ENCODE assay signal across 23 cellular contexts in genomic region chrY:15751001-15751400, GRCh38.
"Had no signal": no experiment of that assay in that cellular context is flagged by ENCODE, and none has a peak within 500 bp of the region (broad histone marks: within the 10 kb centered on the region; RNA-seq: fewer than 3 reads in every experiment).

No MANE protein-coding gene starts in this region.

- H3K9me3 ChIP-seq: adrenal gland, body of pancreas had no signal

- H3K4me3 Mint-ChIP-seq: activated CD8-positive, alpha-beta T cell treated with anti-CD3 and anti-CD28 coated beads for 36 hours; activated naive CD4-positive, alpha-beta T cell treated with anti-CD3 and anti-CD28 coated beads, Interleukin-2, amount 10 ng/mL, durations not matched to agents 7 days and 5 days; activated naive CD8-positive, alpha-beta T cell treated with anti-CD3 and anti-CD28 coated beads, Interleukin-2, amount 10 ng/mL, durations not matched to agents 7 days and 5 days; activated T-cell treated with anti-CD3 and anti-CD28 coated beads, Interleukin-2, amount 50 U/mL, for 72 hours; central memory CD8-positive, alpha-beta T cell; T-helper 1 cell treated with Interleukin-12 subunit alpha and Interleukin-12 subunit beta and Interleukin-4 antibody, amounts not matched to agents 30 μg/mL and 1 μg/mL, for 36 hours had no signal

- H3K36me3 Mint-ChIP-seq: activated naive CD4-positive, alpha-beta T cell treated with anti-CD3 and anti-CD28 coated beads, Interleukin-2, amount 10 ng/mL, durations not matched to agents 7 days and 5 days; activated naive CD8-positive, alpha-beta T cell treated with anti-CD3 and anti-CD28 coated beads, Interleukin-2, amount 10 ng/mL, durations not matched to agents 7 days and 5 days had no signal

- H3K4me1 Mint-ChIP-seq: activated naive CD4-positive, alpha-beta T cell treated with anti-CD3 and anti-CD28 coated beads, Interleukin-2, amount 10 ng/mL, durations not matched to agents 7 days and 5 days; activated naive CD8-positive, alpha-beta T cell treated with anti-CD3 and anti-CD28 coated beads, Interleukin-2, amount 10 ng/mL, durations not matched to agents 7 days and 5 days; central memory CD8-positive, alpha-beta T cell had no signal

- H3K9me3 Mint-ChIP-seq: activated naive CD4-positive, alpha-beta T cell treated with anti-CD3 and anti-CD28 coated beads, Interleukin-2, amount 10 ng/mL, durations not matched to agents 7 days and 5 days; activated naive CD8-positive, alpha-beta T cell treated with anti-CD3 and anti-CD28 coated beads, Interleukin-2, amount 10 ng/mL, durations not matched to agents 7 days and 5 days had no signal

- H3K27me3 ChIP-seq: adrenal gland, body of pancreas had no signal

- ATAC-seq: activated CD4-positive, CD25-positive, alpha-beta regulatory T cell treated with anti-CD3 and anti-CD28 coated beads, Interleukin-2, amount 50 U/mL, for 24 hours; activated CD8-positive, alpha-beta T cell treated with anti-CD3 and anti-CD28 coated beads for 36 hours; activated T-cell treated with anti-CD3 and anti-CD28 coated beads, Interleukin-2, amount 50 U/mL, for 72 hours; body of pancreas; PC-3 had no signal

- H3K4me3 ChIP-seq: adrenal gland, body of pancreas had no signal

- H3K27me3 Mint-ChIP-seq: activated CD8-positive, alpha-beta T cell treated with anti-CD3 and anti-CD28 coated beads for 36 hours; activated naive CD4-positive, alpha-beta T cell treated with anti-CD3 and anti-CD28 coated beads, Interleukin-2, amount 10 ng/mL, durations not matched to agents 7 days and 5 days; activated naive CD8-positive, alpha-beta T cell treated with anti-CD3 and anti-CD28 coated beads, Interleukin-2, amount 10 ng/mL, durations not matched to agents 7 days and 5 days; central memory CD8-positive, alpha-beta T cell had no signal

- DNase-seq: activated CD4-positive, alpha-beta T cell treated with anti-CD3 and anti-CD28 coated beads for 4 hours; activated CD8-positive, alpha-beta memory T cell treated with anti-CD3 and anti-CD28 coated beads, Interleukin-2, amount 50 U/mL, for 4 hours; activated CD8-positive, alpha-beta T cell treated with anti-CD3 and anti-CD28 coated beads for 36 hours; activated gamma-delta T cell treated with Interleukin-2 at 50 U/mL for 16 hours; activated naive CD4-positive, alpha-beta T cell treated with anti-CD3 and anti-CD28 coated beads, Interleukin-2, amount 10 ng/mL, durations not matched to agents 7 days and 5 days; activated naive CD8-positive, alpha-beta T cell treated with anti-CD3 and anti-CD28 coated beads, Interleukin-2, amount 10 ng/mL, durations not matched to agents 7 days and 5 days; activated T-cell treated with anti-CD3 and anti-CD28 coated beads, Interleukin-2, amount 50 U/mL, for 72 hours; adrenal gland; aorta; body of pancreas; KG1; NCI-H1048; NCI-H146; NCI-H1930; NCI-H2171; NCI-H345; NCI-H524; PC-3; SHP77 treated with DMSO at 0.1 percent for 48 hours had no signal

- H3K27ac Mint-ChIP-seq: activated CD8-positive, alpha-beta T cell treated with anti-CD3 and anti-CD28 coated beads for 36 hours; activated naive CD4-positive, alpha-beta T cell treated with anti-CD3 and anti-CD28 coated beads, Interleukin-2, amount 10 ng/mL, durations not matched to agents 7 days and 5 days; activated naive CD8-positive, alpha-beta T cell treated with anti-CD3 and anti-CD28 coated beads, Interleukin-2, amount 10 ng/mL, durations not matched to agents 7 days and 5 days; activated T-cell treated with anti-CD3 and anti-CD28 coated beads, Interleukin-2, amount 50 U/mL, for 72 hours; activated T-helper 2 cell treated with anti-CD3 and anti-CD28 coated beads, Interferon-gamma antibody, Interleukin-2, Interleukin-4, amounts not matched to agents 10 μg/mL and 5 μg/mL and 100 μg/mL, durations not matched to agents 14 hours and 24 hours and 36 hours; T-helper 1 cell treated with Interleukin-12 subunit alpha and Interleukin-12 subunit beta and Interleukin-4 antibody, amounts not matched to agents 30 μg/mL and 1 μg/mL, for 36 hours had no signal

- H3K4me1 ChIP-seq: adrenal gland, body of pancreas had no signal

- H3K27ac ChIP-seq: adrenal gland, body of pancreas had no signal

- H3K36me3 ChIP-seq: adrenal gland had no signal
